ENCODE assay signal across 16 cellular contexts in the genomic region with DNA sequence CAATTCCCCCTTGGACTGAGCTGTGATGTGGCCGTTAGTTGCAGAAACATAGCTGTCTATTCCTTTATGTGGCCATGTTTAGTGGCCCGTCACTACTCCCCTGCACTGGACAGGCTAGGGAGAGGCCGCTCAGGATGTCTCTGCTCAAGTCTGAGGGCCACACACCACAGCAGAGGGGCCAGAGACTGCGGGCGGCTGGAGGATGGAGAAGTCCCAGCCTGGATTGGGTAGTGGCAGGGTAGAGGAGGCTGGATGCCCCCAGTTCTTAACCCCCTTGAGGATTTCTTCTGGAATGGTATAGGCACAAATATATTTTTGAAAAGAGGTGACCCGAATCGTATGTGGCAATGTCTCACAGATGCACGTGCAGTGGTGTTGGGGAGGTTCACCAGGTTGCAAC.
"Had no signal": no experiment of that assay in that cellular context is flagged by ENCODE, and none has a peak within 500 bp of the region (broad histone marks: within the 10 kb centered on the region; RNA-seq: fewer than 3 reads in every experiment).

No MANE protein-coding gene starts in this region.

- H3K27ac ChIP-seq: brain microvascular endothelial cell, dorsolateral prefrontal cortex, esophagus muscularis mucosa, SK-N-MC, upper lobe of left lung had no signal

- H3K36me3 ChIP-seq: brain microvascular endothelial cell, esophagus muscularis mucosa, upper lobe of left lung had no signal

- H3K9me3 Mint-ChIP-seq: immature natural killer cell, T-cell, WTC11 had no signal

- H3K27me3 ChIP-seq: brain microvascular endothelial cell, upper lobe of left lung had no signal

- H3K4me3 Mint-ChIP-seq: activated T-helper 17 cell treated with anti-CD3 and anti-CD28 coated beads, Interleukin-2, amount 50 U/mL, for 72 hours; immature natural killer cell; stimulated activated naive B cell treated with anti-CD40 and anti-IgM and Interleukin-4, amounts not matched to agents 10 μg/mL and 1 μg/mL and 100 μg/mL, for 72 hours; T-cell; WTC11 had no signal

- H3K9me3 ChIP-seq: esophagus muscularis mucosa, upper lobe of left lung had no signal

- H3K4me3 ChIP-seq: dorsolateral prefrontal cortex, esophagus muscularis mucosa, SK-N-MC, smooth muscle cell, upper lobe of left lung had no signal

- H3K27ac Mint-ChIP-seq: activated naive CD4-positive, alpha-beta T cell treated with anti-CD3 and anti-CD28 coated beads, Interleukin-2, amount 50 U/mL, for 72 hours; activated T-helper 17 cell treated with anti-CD3 and anti-CD28 coated beads, Interleukin-2, amount 50 U/mL, for 72 hours; immature natural killer cell; stimulated activated naive B cell treated with anti-CD40 and anti-IgM and Interleukin-4, amounts not matched to agents 10 μg/mL and 1 μg/mL and 100 μg/mL, for 72 hours; T-cell; WTC11 had no signal

- H3K36me3 Mint-ChIP-seq: activated naive CD4-positive, alpha-beta T cell treated with anti-CD3 and anti-CD28 coated beads, Interleukin-2, amount 50 U/mL, for 72 hours; immature natural killer cell; stimulated activated naive B cell treated with anti-CD40 and anti-IgM and Interleukin-4, amounts not matched to agents 10 μg/mL and 1 μg/mL and 100 μg/mL, for 72 hours; T-cell; WTC11 had no signal

- H3K4me1 Mint-ChIP-seq: activated T-helper 17 cell treated with anti-CD3 and anti-CD28 coated beads, Interleukin-2, amount 50 U/mL, for 72 hours; immature natural killer cell; stimulated activated naive B cell treated with anti-CD40 and anti-IgM and Interleukin-4, amounts not matched to agents 10 μg/mL and 1 μg/mL and 100 μg/mL, for 72 hours; T-cell had no signal

- ATAC-seq: activated naive CD4-positive, alpha-beta T cell treated with anti-CD3 and anti-CD28 coated beads, Interleukin-2, amount 50 U/mL, for 72 hours; activated T-helper 17 cell treated with anti-CD3 and anti-CD28 coated beads, Interleukin-2, amount 50 U/mL, for 72 hours; left colon; stimulated activated naive B cell treated with anti-CD40 and anti-IgM and Interleukin-4, amounts not matched to agents 10 μg/mL and 1 μg/mL and 100 μg/mL, for 72 hours; T-cell had no signal

- H3K4me1 ChIP-seq: upper lobe of left lung had no signal

- DNase-seq: activated CD4-positive, alpha-beta T cell treated with anti-CD3 and anti-CD28 coated beads for 48 hours; brain microvascular endothelial cell; immature natural killer cell; stimulated activated CD4-positive, alpha-beta T cell treated with anti-CD3 and anti-CD28 coated beads, Interleukin-1b, Interleukin-23, amount 100 ng/mL, for 48 hours; stimulated activated naive B cell treated with anti-CD40 and anti-IgM and Interleukin-4, amounts not matched to agents 10 μg/mL and 1 μg/mL and 100 μg/mL, for 72 hours; substantia nigra had no signal
